In the genomic region with DNA sequence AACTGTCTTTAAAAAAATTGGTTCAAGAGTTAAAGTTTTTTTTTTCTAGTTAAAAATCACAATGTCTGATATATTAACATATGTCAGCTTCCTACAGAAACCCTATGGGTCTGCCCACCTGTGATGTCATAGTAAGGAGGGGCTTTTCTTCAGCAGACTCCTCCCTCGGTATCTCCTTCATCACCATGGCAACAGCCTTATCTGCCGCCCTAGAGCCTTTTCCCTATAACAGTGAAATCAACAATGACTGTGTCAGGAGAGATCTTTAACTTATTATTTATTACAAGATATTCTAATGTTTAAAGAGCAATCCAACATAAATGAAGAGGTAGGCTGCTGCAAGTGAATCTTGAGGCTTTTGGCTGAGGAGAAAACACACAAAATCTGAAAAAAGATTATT, we compare ENCODE assay signal across 8 cellular contexts.
A peak's percentile ranks its signal among the peaks of the same experiment; 100 is the strongest.
DNase-seq lines count a peak whose midpoint lies in the region; ATAC-seq and TF ChIP-seq lines count a peak whose summit lies in the region.

No MANE protein-coding gene starts in this region.

- TF ChIP-seq CTCF in astrocyte of the spinal cord (IDR thresholded peaks at IDR 0.05; ENCODE audit: low read depth, low read length), result no peak

- no peak overlapping the region for H3K4me3 ChIP-seq in astrocyte of the spinal cord (ENCODE audit: low read depth, low read length)

- no peaks in the 10 kb centered on the region for H3K4me1 Mint-ChIP-seq in activated CD4-positive, alpha-beta T cell treated with anti-CD3 and anti-CD28 coated beads, Interleukin-2, amount 10 ng/mL, durations not matched to agents 24 days and 14 days

- H3K27me3 Mint-ChIP-seq in activated CD4-positive, alpha-beta T cell treated with anti-CD3 and anti-CD28 coated beads, Interleukin-2, amount 10 ng/mL, durations not matched to agents 24 days and 14 days, result peaks cover 9% of the 10 kb centered on the region

- intact Hi-C loops in activated CD4-positive, alpha-beta T cell treated with anti-CD3 and anti-CD28 coated beads, Interleukin-2, amount 10 ng/mL, durations not matched to agents 24 days and 14 days (cut with micrococcal nuclease), result no loop called here

- H3K4me3 Mint-ChIP-seq in activated CD4-positive, alpha-beta T cell treated with anti-CD3 and anti-CD28 coated beads, Interleukin-2, amount 10 ng/mL, durations not matched to agents 24 days and 14 days, result no peak overlapping the region

- peak; percentile 74 for DNase-seq in activated CD4-positive, alpha-beta T cell treated with anti-CD3 and anti-CD28 coated beads, Interleukin-2, amount 10 ng/mL, durations not matched to agents 24 days and 14 days
- DNase-seq in activated CD4-positive, alpha-beta T cell treated with anti-CD3 and anti-CD28 coated beads for 4 hours, result no peak
- DNase-seq in NCI-H146 treated with DMSO at 0.1 percent for 48 hours (lab: John Stamatoyannopoulos, UW; ENCODE audit: unreplicated experiment), result peak; percentile 44
- DNase-seq in astrocyte of the spinal cord (ENCODE audit: low read depth, low spot score), result peak; percentile 23
- DNase-seq in stimulated activated CD8-positive, alpha-beta memory T cell treated with anti-CD3 and anti-CD28 coated beads, Interleukin-4, amount 100 ng/mL, for 48 hours, result peak; percentile 26
- DNase-seq in T-helper 9 cell, result no peak
- DNase-seq in NCI-H510A (lab: John Stamatoyannopoulos, UW), result no peak

- H3K27ac Mint-ChIP-seq in activated CD4-positive, alpha-beta T cell treated with anti-CD3 and anti-CD28 coated beads, Interleukin-2, amount 10 ng/mL, durations not matched to agents 24 days and 14 days, result no peak overlapping the region

- no peaks in the 10 kb centered on the region for H3K9me3 Mint-ChIP-seq in activated CD4-positive, alpha-beta T cell treated with anti-CD3 and anti-CD28 coated beads, Interleukin-2, amount 10 ng/mL, durations not matched to agents 24 days and 14 days

- H3K36me3 Mint-ChIP-seq in activated CD4-positive, alpha-beta T cell treated with anti-CD3 and anti-CD28 coated beads, Interleukin-2, amount 10 ng/mL, durations not matched to agents 24 days and 14 days (ENCODE audit: low read depth), result no peaks in the 10 kb centered on the region

- ATAC-seq in HG02759 (IDR thresholded peaks at IDR 0.05; ENCODE audit: unreplicated experiment), result peak; percentile 89

- in situ Hi-C loops in astrocyte of the spinal cord (cut with HindIII; ENCODE audit: low sequenced_read_pairs), result no loop called here

Comparison
In these comparisons a context has a peak if more than half of its experiments do, and no peak if none do; other contexts are left out.
1. DNase-seq: peak in activated CD4-positive, alpha-beta T cell treated with anti-CD3 and anti-CD28 coated beads, Interleukin-2, amount 10 ng/mL, durations not matched to agents 24 days and 14 days (single experiment), NCI-H146 treated with DMSO at 0.1 percent for 48 hours (single experiment), astrocyte of the spinal cord (single experiment) and stimulated activated CD8-positive, alpha-beta memory T cell treated with anti-CD3 and anti-CD28 coated beads, Interleukin-4, amount 100 ng/mL, for 48 hours (single experiment); none in activated CD4-positive, alpha-beta T cell treated with anti-CD3 and anti-CD28 coated beads for 4 hours (0 of 2), T-helper 9 cell (single experiment) and NCI-H510A (single experiment).